ENCODE assay signal across 14 cellular contexts in genomic region chr1:9281071-9281827, GRCh38. TPM values are rescaled to one million over a fixed set of nuclear protein-coding genes. Genes with fewer than 3 reads are reported as not detected.
A peak's percentile ranks its signal among the peaks of the same experiment; 100 is the strongest.
DNase-seq lines count a peak whose midpoint lies in the region; ATAC-seq and TF ChIP-seq lines count a peak whose summit lies in the region.
"Had no signal": no experiment of that assay in that cellular context is flagged by ENCODE, and none has a peak within 500 bp of the region (broad histone marks: within the 10 kb centered on the region; RNA-seq: fewer than 3 reads in every experiment).

No MANE protein-coding gene starts in this region.

- no peak overlapping the region for H3K4ac ChIP-seq in neuronal stem cell (ENCODE audit: low read length)

- H3K27me3 ChIP-seq in MM.1S (replicated peaks; ENCODE audit: insufficient read depth, low read length) (no peaks in the 10 kb centered on the region), neuronal stem cell (ENCODE audit: control insufficient read depth in 3 of 3, insufficient read depth in 3 of 3, low read depth in 1 of 3, low read length in 3 of 3) (peaks cover 0 to 31% (median 0%) of the 10 kb centered on the region in 3 experiments), testis (no peaks in the 10 kb centered on the region)

- peaks cover 8% of the 10 kb centered on the region for H3K27me3 Mint-ChIP-seq in central memory CD8-positive, alpha-beta T cell

- no peak overlapping the region for H4K91ac ChIP-seq in neuronal stem cell (ENCODE audit: low read depth, low read length, poor library complexity)

- peak overlapping the region; percentile 65 for H3K27ac Mint-ChIP-seq in central memory CD8-positive, alpha-beta T cell (ENCODE audit: low read depth)

- intact Hi-C loops in testis (cut with DNase I; ENCODE audit: low total_unique reads) = no loop called here

- H4K8ac ChIP-seq in neuronal stem cell (ENCODE audit: low read depth, low read length) = no peak overlapping the region

- H3K4me1 ChIP-seq in MM.1S (ENCODE audit: low read length) = peaks cover 35% of the 10 kb centered on the region
- H3K4me1 ChIP-seq in neuronal stem cell (ENCODE audit: control insufficient read depth in 2 of 2, insufficient read depth in 1 of 2, low read depth in 1 of 2, low read length in 2 of 2) = peaks cover 6 to 12% of the 10 kb centered on the region in 2 donors
- peaks cover 25% of the 10 kb centered on the region for H3K4me1 ChIP-seq in testis

- H3K79me1 ChIP-seq in neuronal stem cell (ENCODE audit: low read depth, low read length) = no peaks in the 10 kb centered on the region

- H3K9me3 ChIP-seq in MM.1S (replicated peaks; ENCODE audit: insufficient read depth, low read length) (no peaks in the 10 kb centered on the region), neuronal stem cell (replicated peaks in 1 of 2; ENCODE audit: control insufficient read depth in 2 of 2, insufficient read depth in 1 of 2, low read depth in 1 of 2, low read length in 2 of 2) (peaks cover 0 to 3% of the 10 kb centered on the region in 2 donors), testis (no peaks in the 10 kb centered on the region)

- peaks cover 47% of the 10 kb centered on the region for H3K4me1 Mint-ChIP-seq in central memory CD8-positive, alpha-beta T cell

- TF ChIP-seq CTCF in MM.1S (IDR thresholded peaks at IDR 0.05; ENCODE audit: low read length) (no peak), testis (IDR thresholded peaks at IDR 0.05) (no peak)

- no peak for TF ChIP-seq POLR2A in testis (IDR thresholded peaks at IDR 0.05)

- peak overlapping the region; percentile 34; the same call in 1 of the 2 replicates for H3K9ac ChIP-seq in MM.1S (ENCODE audit: low read length)
- H3K9ac ChIP-seq in neuronal stem cell (ENCODE audit: low read depth, low read length, poor library complexity) = no peak overlapping the region

- H3K36me3 ChIP-seq in MM.1S (replicated peaks; ENCODE audit: insufficient read depth, low read length) (no peaks in the 10 kb centered on the region), neuronal stem cell (replicated peaks in 1 of 2; ENCODE audit: control insufficient read depth in 2 of 2, insufficient read depth in 2 of 2, low read length in 2 of 2) (no peaks in the 10 kb centered on the region), testis (ENCODE audit: low read depth, missing control alignments) (no peaks in the 10 kb centered on the region)

- no peaks in the 10 kb centered on the region for H3K9me3 Mint-ChIP-seq in central memory CD8-positive, alpha-beta T cell

- peaks cover 17% of the 10 kb centered on the region; the same call in 1 of the 2 replicates for H3F3A ChIP-seq in MM.1S (ENCODE audit: insufficient read depth, low read length)

- no peaks in the 10 kb centered on the region for H3K9me2 ChIP-seq in MM.1S (replicated peaks; ENCODE audit: insufficient read depth, low read length)

- H3K4me2 ChIP-seq in MM.1S (ENCODE audit: low read depth, low read length) (peak overlapping the region; percentile 65), neuronal stem cell (ENCODE audit: insufficient read depth, low read length, poor library complexity, severe bottlenecking) (no peak overlapping the region)

- peaks cover 2% of the 10 kb centered on the region for H3K36me3 Mint-ChIP-seq in central memory CD8-positive, alpha-beta T cell (ENCODE audit: insufficient read depth)

- H3K4me3 ChIP-seq in MM.1S (ENCODE audit: low read length) (no peak overlapping the region), neuronal stem cell (ENCODE audit: low read length in 2 of 2) (no peak overlapping the region), testis (no peak overlapping the region)
- H3K4me3 ChIP-seq: GM12878 had no signal

- no peak overlapping the region for H2BK120ac ChIP-seq in neuronal stem cell (ENCODE audit: low read depth, low read length)

- peak overlapping the region; percentile 12; the same call in 1 of the 2 replicates for H2AFZ ChIP-seq in MM.1S (ENCODE audit: low read length)
- H2AFZ ChIP-seq in neuronal stem cell (ENCODE audit: low read length) = no peak overlapping the region

- peak overlapping the region; percentile 26 for H2BK12ac ChIP-seq in neuronal stem cell (ENCODE audit: low read length)

- no peaks in the 10 kb centered on the region for H3K79me2 ChIP-seq in MM.1S (ENCODE audit: low read length)

- no peak overlapping the region for H2BK15ac ChIP-seq in neuronal stem cell (ENCODE audit: low read length)

- H4K20me1 ChIP-seq in MM.1S (ENCODE audit: insufficient read depth, low read length) = no peaks in the 10 kb centered on the region

- no CpG with 5 or more reads among the region's 19 CpGs for WGBS in neuronal stem cell (ENCODE audit: extremely low coverage in 2 of 2, insufficient read length in 2 of 2, insufficient replicate concordance in 1 of 2), 2 donors
- WGBS in testis, 2 donors = 52 to 67% methylated on average over 15 to 19 of the region's 19 CpGs

- H3K14ac ChIP-seq in neuronal stem cell (ENCODE audit: low read length) = no peak overlapping the region

- peak overlapping the region; percentile 53 for H2AK5ac ChIP-seq in neuronal stem cell (ENCODE audit: low read depth, low read length)

- H3K27ac ChIP-seq in MM.1S (ENCODE audit: low read length) (peak overlapping the region; percentile 83), neuronal stem cell (replicated peaks; ENCODE audit: low read length) (no peak overlapping the region), testis (no peak overlapping the region)

- no peak for ATAC-seq in central memory CD8-positive, alpha-beta T cell (replicated peaks; ENCODE audit: extremely low read depth, poor library complexity, severe bottlenecking)
- ATAC-seq in GM18873 (IDR thresholded peaks at IDR 0.05; ENCODE audit: low FRiP score, unreplicated experiment) (no peak), HG02623 (IDR thresholded peaks at IDR 0.05; ENCODE audit: unreplicated experiment) (no peak)
- ATAC-seq: left lobe of liver had no signal

- H3K4me3 Mint-ChIP-seq in central memory CD8-positive, alpha-beta T cell = peak overlapping the region; percentile 68

- H2BK5ac ChIP-seq in neuronal stem cell (ENCODE audit: low read length) = no peak overlapping the region

- H3K23ac ChIP-seq in neuronal stem cell (ENCODE audit: low read depth, low read length, poor library complexity) = no peak overlapping the region

- peak; percentile 55 for DNase-seq in ELR (ENCODE audit: low read depth)
- DNase-seq in MM.1S = peak; percentile 85
- DNase-seq in central memory CD8-positive, alpha-beta T cell (ENCODE audit: low spot score in 2 of 2) = no peak
- DNase-seq in neuronal stem cell (ENCODE audit: low spot score) = no peak
- DNase-seq in testis = no peak
- DNase-seq in activated effector memory CD4-positive, alpha-beta T cell treated with Interleukin-2 at 50 U/mL for 16 hours = no peak
- DNase-seq: activated CD4-positive, alpha-beta T cell treated with anti-CD3 and anti-CD28 coated beads for 1 hour; COR-L47; Kasumi-1; stimulated activated naive CD4-positive, alpha-beta T cell had no signal

- H3K18ac ChIP-seq in neuronal stem cell (ENCODE audit: low read length) = peak overlapping the region; percentile 79

RNA-seq across cellular contexts. Expression of gene SPSB1, which starts 11.4 kb away (rescaled TPM):
- 5.2 TPM for polyA plus RNA-seq in neuronal stem cell (2013, experiment 1 of 2)
- 5.1 TPM for polyA plus RNA-seq in neuronal stem cell (2013, experiment 2 of 2)
- total RNA-seq in testis = 10 to 100 TPM; 30.0 to 37.9 TPM
- polyA plus RNA-seq in testis (ENCODE audit: insufficient read depth, low read depth, low replicate concordance) = 19.8 TPM

RNA-seq across cellular contexts. Expression of gene H6PD, which starts 46.7 kb away (rescaled TPM):
- 14.1 TPM for polyA plus RNA-seq in neuronal stem cell (2013, experiment 1 of 2)
- polyA plus RNA-seq in neuronal stem cell (2013, experiment 2 of 2) = 15.0 TPM
- total RNA-seq in testis = 10 to 100 TPM; 55.0 to 67.8 TPM
- 23.8 TPM for polyA plus RNA-seq in testis (ENCODE audit: insufficient read depth, low read depth, low replicate concordance)

Comparison
In these comparisons a context has a peak if more than half of its experiments do, and no peak if none do; other contexts are left out.
1. DNase-seq: peak in ELR (single experiment) and MM.1S (single experiment); none in central memory CD8-positive, alpha-beta T cell (0 of 2), neuronal stem cell (single experiment), testis (single experiment) and activated effector memory CD4-positive, alpha-beta T cell treated with Interleukin-2 at 50 U/mL for 16 hours (single experiment).